22 cellular contexts compared by ENCODE assay signal in the genomic region with DNA sequence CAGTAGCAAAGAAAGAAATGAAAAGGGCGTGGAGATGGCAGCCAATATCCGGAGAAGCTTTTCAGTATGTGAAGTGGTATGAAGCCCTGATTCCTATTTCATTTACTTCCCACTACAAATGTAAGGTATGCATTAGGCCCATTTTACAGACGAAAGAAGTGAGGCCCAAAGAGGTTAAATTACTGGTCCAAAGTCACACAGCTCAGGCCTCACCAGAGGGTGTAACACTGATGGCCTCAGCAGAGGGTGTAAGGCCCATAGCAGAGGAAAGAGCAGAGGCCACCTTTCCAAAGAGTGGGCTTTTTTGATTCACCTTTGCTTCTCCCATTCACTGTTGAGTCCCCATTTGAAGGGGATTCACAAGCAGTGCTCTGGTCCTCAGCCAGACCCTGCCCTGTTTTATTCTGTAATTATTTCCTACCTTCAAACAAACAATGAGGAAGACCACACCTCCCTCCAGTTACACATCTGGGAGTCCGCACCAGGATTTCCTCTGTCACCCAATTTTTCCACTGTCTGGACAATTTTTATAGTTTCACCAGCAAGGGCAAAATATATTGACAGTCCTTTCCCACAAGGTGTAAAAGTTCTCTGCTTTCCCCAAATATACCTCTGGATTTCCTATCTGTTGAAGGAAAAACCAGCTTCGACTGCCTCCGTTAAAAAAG.
"Had no signal": no experiment of that assay in that cellular context is flagged by ENCODE, and none has a peak within 500 bp of the region (broad histone marks: within the 10 kb centered on the region; RNA-seq: fewer than 3 reads in every experiment).

No MANE protein-coding gene starts in this region.

- H3K36me3 ChIP-seq: tibial nerve, uterus had no signal

- H3K27ac ChIP-seq: uterus, VCaP had no signal

- H3K27me3 ChIP-seq: tibial nerve, uterus had no signal

- H3K27me3 Mint-ChIP-seq: progenitor cell of endocrine pancreas had no signal

- H3K9me3 ChIP-seq: tibial nerve, uterus had no signal

- ATAC-seq: naive thymus-derived CD4-positive, alpha-beta T cell; stimulated activated naive CD8-positive, alpha-beta T cell treated with anti-CD3 and anti-CD28 coated beads, Interleukin-15, Interleukin-2, amounts not matched to agents 100 U/mL and 50 U/mL, for 24 hours; T-cell had no signal

- H3K9me3 Mint-ChIP-seq: activated naive CD8-positive, alpha-beta T cell treated with anti-CD3 and anti-CD28 coated beads, Interleukin-2, amount 10 ng/mL, durations not matched to agents 7 days and 5 days; activated T-cell treated with anti-CD3 and anti-CD28 coated beads, Interleukin-2, amount 50 U/mL, for 24 hours; activated T-helper 2 cell treated with anti-CD3 and anti-CD28 coated beads, Interferon-gamma antibody, Interleukin-2, Interleukin-4, amounts not matched to agents 10 μg/mL and 5 μg/mL and 100 μg/mL, durations not matched to agents 14 hours and 24 hours and 36 hours; naive thymus-derived CD4-positive, alpha-beta T cell; T-cell; T-helper 2 cell treated with Interferon-gamma antibody and Interleukin-4, amounts not matched to agents 5 μg/mL and 100 μg/mL, for 36 hours had no signal

- H3K4me3 ChIP-seq: coronary artery, lung, tibial nerve, uterus had no signal

- H3K27ac Mint-ChIP-seq: activated naive CD8-positive, alpha-beta T cell treated with anti-CD3 and anti-CD28 coated beads, Interleukin-2, amount 10 ng/mL, durations not matched to agents 7 days and 5 days; activated T-cell treated with anti-CD3 and anti-CD28 coated beads, Interleukin-2, amount 50 U/mL, for 24 hours; activated T-helper 2 cell treated with anti-CD3 and anti-CD28 coated beads, Interferon-gamma antibody, Interleukin-2, Interleukin-4, amounts not matched to agents 10 μg/mL and 5 μg/mL and 100 μg/mL, durations not matched to agents 14 hours and 24 hours and 36 hours; naive thymus-derived CD4-positive, alpha-beta T cell; T-cell; T-helper 2 cell treated with Interferon-gamma antibody and Interleukin-4, amounts not matched to agents 5 μg/mL and 100 μg/mL, for 36 hours had no signal

- H3K4me3 Mint-ChIP-seq: activated naive CD8-positive, alpha-beta T cell treated with anti-CD3 and anti-CD28 coated beads, Interleukin-2, amount 10 ng/mL, durations not matched to agents 7 days and 5 days; activated T-cell treated with anti-CD3 and anti-CD28 coated beads, Interleukin-2, amount 50 U/mL, for 24 hours; naive thymus-derived CD4-positive, alpha-beta T cell; T-cell; T-helper 2 cell treated with Interferon-gamma antibody and Interleukin-4, amounts not matched to agents 5 μg/mL and 100 μg/mL, for 36 hours had no signal

- H3K36me3 Mint-ChIP-seq: naive thymus-derived CD4-positive, alpha-beta T cell; T-cell had no signal

- DNase-seq: activated CD4-positive, CD25-positive, alpha-beta regulatory T cell treated with anti-CD3 and anti-CD28 coated beads, Interleukin-2, amount 50 U/mL, for 72 hours; activated naive CD4-positive, alpha-beta T cell treated with Interleukin-2 at 50 U/mL for 16 hours; activated naive CD8-positive, alpha-beta T cell treated with anti-CD3 and anti-CD28 coated beads, Interleukin-2, amount 10 ng/mL, durations not matched to agents 7 days and 5 days; activated T-cell treated with anti-CD3 and anti-CD28 coated beads, Interleukin-2, amount 50 U/mL, for 24 hours; amniotic stem cell; cerebellar nuclear complex; erythroblast; foreskin fibroblast; kidney; naive thymus-derived CD4-positive, alpha-beta T cell; stimulated activated CD4-positive, alpha-beta T cell treated with anti-CD3 and anti-CD28 coated beads, Interleukin-4, amount 100 ng/mL, for 24 hours; stimulated activated naive CD8-positive, alpha-beta T cell treated with anti-CD3 and anti-CD28 coated beads, Interleukin-15, Interleukin-2, amounts not matched to agents 100 U/mL and 50 U/mL, for 24 hours; substantia nigra; T-cell; uterus had no signal
